ENCODE assay signal across 19 cellular contexts in the genomic region with DNA sequence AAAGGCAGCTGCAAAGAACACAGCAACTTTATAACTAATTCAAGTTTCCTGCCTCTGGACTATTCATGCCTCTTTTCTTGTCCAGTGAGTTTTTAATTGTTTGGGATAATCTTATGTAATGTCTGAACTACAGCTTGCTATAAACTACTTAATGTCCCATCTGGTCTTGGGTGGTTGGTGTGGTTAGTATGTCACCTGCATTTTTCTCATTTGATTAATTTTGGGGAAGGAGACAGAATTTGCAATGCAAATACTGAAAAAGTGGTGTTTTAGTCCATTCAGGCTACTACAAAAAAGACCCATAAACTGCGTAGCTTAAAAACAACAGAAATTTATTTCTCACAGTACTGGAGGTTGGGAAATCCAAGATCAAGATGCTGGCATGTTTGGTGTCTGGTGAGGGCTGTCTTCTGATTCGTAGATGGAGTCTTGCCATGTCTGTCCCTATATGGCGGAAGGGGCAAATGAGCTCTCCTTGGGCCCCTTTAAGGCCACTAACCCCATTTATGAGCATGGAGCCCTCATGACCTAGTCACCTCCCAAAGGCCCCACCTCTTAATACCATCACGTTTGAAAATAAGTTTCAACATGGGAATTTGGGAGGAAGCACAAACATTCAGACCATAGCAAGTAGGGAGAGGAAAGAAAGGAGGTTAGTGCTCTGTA. TPM values are rescaled to one million over a fixed set of nuclear protein-coding genes. Genes with fewer than 3 reads are reported as not detected.
DNase-seq lines count a peak whose midpoint lies in the region; ATAC-seq, FAIRE-seq and TF ChIP-seq lines count a peak whose summit lies in the region.
"Had no signal": no experiment of that assay in that cellular context is flagged by ENCODE, and none has a peak within 500 bp of the region (broad histone marks: within the 10 kb centered on the region; RNA-seq: fewer than 3 reads in every experiment).

No MANE protein-coding gene starts in this region.

- H2AFZ ChIP-seq in OCI-LY1 (ENCODE audit: low read length) (no peak overlapping the region), SU-DHL-6 (ENCODE audit: low read depth, low read length, severe bottlenecking) (no peak overlapping the region)
- H2AFZ ChIP-seq: GM23248 had no signal

- FAIRE-seq in GM12892 (lab: Jason Lieb, UNC) = peak; percentile 24
- FAIRE-seq: A204.1, G401.6, GM12891, H54 had no signal

- peaks cover 20% of the 10 kb centered on the region for H3K4me1 ChIP-seq in OCI-LY1 (ENCODE audit: insufficient read depth, low read length, severe bottlenecking)
- no peaks in the 10 kb centered on the region for H3K4me1 ChIP-seq in colonic mucosa
- H3K4me1 ChIP-seq: BE2C had no signal

- H3K9me3 Mint-ChIP-seq in stimulated activated memory B cell treated with anti-CD40 and anti-IgM and Interleukin-4, amounts not matched to agents 10 μg/mL and 1 μg/mL and 100 μg/mL, for 72 hours = no peaks in the 10 kb centered on the region
- H3K9me3 Mint-ChIP-seq: CD4-positive, alpha-beta memory T cell had no signal

- H3K27me3 ChIP-seq in OCI-LY1 (ENCODE audit: insufficient read depth, low read length) (no peaks in the 10 kb centered on the region), SU-DHL-6 (ENCODE audit: low read length) (no peaks in the 10 kb centered on the region), colonic mucosa (no peaks in the 10 kb centered on the region)
- H3K27me3 ChIP-seq: BE2C had no signal

- H3K4me2 ChIP-seq in OCI-LY1 (ENCODE audit: low read length) (no peak overlapping the region; the same call in 1 of the 2 replicates), SU-DHL-6 (ENCODE audit: low read depth, low read length, poor library complexity, severe bottlenecking) (peak overlapping the region; percentile 50)

- H4K20me1 ChIP-seq in OCI-LY1 (ENCODE audit: insufficient read depth, low read length) (no peaks in the 10 kb centered on the region), SU-DHL-6 (ENCODE audit: low read depth, low read length) (no peaks in the 10 kb centered on the region)

- no peaks in the 10 kb centered on the region for H3K27me3 Mint-ChIP-seq in stimulated activated memory B cell treated with anti-CD40 and anti-IgM and Interleukin-4, amounts not matched to agents 10 μg/mL and 1 μg/mL and 100 μg/mL, for 72 hours
- H3K27me3 Mint-ChIP-seq: CD4-positive, alpha-beta memory T cell had no signal

- H3K9me2 ChIP-seq in OCI-LY1 (ENCODE audit: low read depth, low read length) (no peaks in the 10 kb centered on the region), SU-DHL-6 (replicated peaks; ENCODE audit: insufficient read depth, low read length) (no peaks in the 10 kb centered on the region)

- peak; percentile 63 for ATAC-seq in stimulated activated memory B cell treated with anti-CD40 and anti-IgM and Interleukin-4, amounts not matched to agents 10 μg/mL and 1 μg/mL and 100 μg/mL, for 72 hours
- ATAC-seq: HCT116 had no signal

- H3K27ac Mint-ChIP-seq in stimulated activated memory B cell treated with anti-CD40 and anti-IgM and Interleukin-4, amounts not matched to agents 10 μg/mL and 1 μg/mL and 100 μg/mL, for 72 hours = peak overlapping the region; percentile 38

- H3K9me3 ChIP-seq in OCI-LY1 (ENCODE audit: low read length) = no peaks in the 10 kb centered on the region
- H3K9me3 ChIP-seq in SU-DHL-6 (ENCODE audit: insufficient read depth, low read length) = no peaks in the 10 kb centered on the region
- no peaks in the 10 kb centered on the region for H3K9me3 ChIP-seq in colonic mucosa
- H3K9me3 ChIP-seq: BE2C had no signal

- H3K4me3 ChIP-seq in OCI-LY1 (ENCODE audit: low read depth, low read length, poor library complexity, severe bottlenecking) = no peak overlapping the region
- peak overlapping the region; percentile 4 for H3K4me3 ChIP-seq in SU-DHL-6 (ENCODE audit: insufficient read depth, low read length, poor library complexity, severe bottlenecking)
- no peak overlapping the region for H3K4me3 ChIP-seq in colonic mucosa
- H3K4me3 ChIP-seq: GM23248 had no signal

- no peak overlapping the region for H3K4me3 Mint-ChIP-seq in stimulated activated memory B cell treated with anti-CD40 and anti-IgM and Interleukin-4, amounts not matched to agents 10 μg/mL and 1 μg/mL and 100 μg/mL, for 72 hours
- H3K4me3 Mint-ChIP-seq: CD4-positive, alpha-beta memory T cell had no signal

- peaks cover 10% of the 10 kb centered on the region; the same call in 1 of the 2 replicates for H3K36me3 ChIP-seq in OCI-LY1 (ENCODE audit: insufficient read depth, low read length)
- H3K36me3 ChIP-seq in SU-DHL-6 (ENCODE audit: low read length) = peaks cover 10% of the 10 kb centered on the region; the same call in 1 of the 2 replicates
- no peaks in the 10 kb centered on the region for H3K36me3 ChIP-seq in colonic mucosa

- H3K36me3 Mint-ChIP-seq in stimulated activated memory B cell treated with anti-CD40 and anti-IgM and Interleukin-4, amounts not matched to agents 10 μg/mL and 1 μg/mL and 100 μg/mL, for 72 hours = peaks cover 44% of the 10 kb centered on the region

- no peak overlapping the region for H3K9ac ChIP-seq in OCI-LY1 (ENCODE audit: low read length)
- peak overlapping the region; percentile 42 for H3K9ac ChIP-seq in SU-DHL-6 (ENCODE audit: low read length)
- H3K9ac ChIP-seq in colonic mucosa (ENCODE audit: low read depth in 2 of 2, low read length in 2 of 2) = no peak overlapping the region
- H3K9ac ChIP-seq: GM23248 had no signal

- H3F3A ChIP-seq in OCI-LY1 (ENCODE audit: insufficient read depth, low read length) = no peaks in the 10 kb centered on the region
- H3F3A ChIP-seq in SU-DHL-6 (ENCODE audit: insufficient read depth) = peaks cover 44% of the 10 kb centered on the region

- H3K4me1 Mint-ChIP-seq in stimulated activated memory B cell treated with anti-CD40 and anti-IgM and Interleukin-4, amounts not matched to agents 10 μg/mL and 1 μg/mL and 100 μg/mL, for 72 hours = peaks cover 48% of the 10 kb centered on the region
- H3K4me1 Mint-ChIP-seq: CD4-positive, alpha-beta memory T cell had no signal

- H3K79me2 ChIP-seq in OCI-LY1 (ENCODE audit: insufficient read depth, low read length) = no peaks in the 10 kb centered on the region
- H3K79me2 ChIP-seq in SU-DHL-6 (ENCODE audit: insufficient read depth, low read length) = no peaks in the 10 kb centered on the region

- DNase-seq in GM12892 (ENCODE audit: insufficient read length) = no peak
- no peak for DNase-seq in cortex of kidney (lab: John Stamatoyannopoulos, UW)
- DNase-seq in colonic mucosa = no peak
- DNase-seq in SW 1271 (lab: John Stamatoyannopoulos, UW) = no peak
- DNase-seq: BE2C; CD4-positive, alpha-beta memory T cell; DMS79; EL; GM23248; IMR-90 had no signal

- intact Hi-C loops in colonic mucosa (cut with DNase I) = no loop called here

- no peak for TF ChIP-seq POLR2A in GM12892 (IDR thresholded peaks at IDR 0.05; ENCODE audit: low read depth, low read length)

- H3K27ac ChIP-seq in OCI-LY1 (ENCODE audit: low read depth, low read length, poor library complexity, severe bottlenecking) (peak overlapping the region; percentile 67), SU-DHL-6 (ENCODE audit: low read depth, low read length) (peak overlapping the region; percentile 95), colonic mucosa (no peak overlapping the region)
- H3K27ac ChIP-seq: C4-2B, GM23248 had no signal

- TF ChIP-seq CTCF in OCI-LY1 (IDR thresholded peaks at IDR 0.05; ENCODE audit: low read length) (no peak), SU-DHL-6 (IDR thresholded peaks at IDR 0.05; ENCODE audit: insufficient read depth, low read length, poor library complexity, severe bottlenecking) (no peak), colonic mucosa (IDR thresholded peaks at IDR 0.05) (no peak)

RNA-seq across cellular contexts. Expression of gene RNF8, which starts 22.4 kb away (rescaled TPM):
- polyA plus RNA-seq in GM12892 (2012; ENCODE audit: missing spikeins) = 19.5 TPM
- 10 to 100 TPM; 12.2 to 17.3 TPM for total RNA-seq in colonic mucosa

RNA-seq across cellular contexts. Expression of gene CMTR1, which starts 56.8 kb away (rescaled TPM):
- polyA plus RNA-seq in GM12892 (2012; ENCODE audit: missing spikeins) = 47.9 TPM
- total RNA-seq in colonic mucosa = 10 to 100 TPM; 20.3 to 24.4 TPM
